ENCODE assay signal across 21 cellular contexts in the genomic region with DNA sequence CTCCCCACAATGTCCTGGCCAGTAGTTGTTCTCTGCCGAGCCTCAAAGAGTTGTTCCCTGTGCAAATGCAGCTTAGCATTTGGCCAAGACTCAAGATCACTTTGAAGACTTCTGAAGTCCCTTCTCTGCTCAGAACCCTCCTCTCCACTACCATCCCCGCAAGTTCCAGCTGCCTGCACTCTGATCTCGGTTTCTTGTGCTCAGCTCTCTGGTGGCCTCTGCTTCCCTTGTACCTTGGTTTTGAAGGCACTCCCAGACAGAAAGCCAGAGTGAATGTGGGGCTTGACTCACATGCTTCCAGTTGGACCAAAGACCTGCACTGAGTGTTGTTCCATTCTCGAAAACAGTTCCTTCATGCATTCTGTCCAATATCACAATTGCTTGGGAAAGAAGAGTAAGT. TPM values are rescaled to one million over a fixed set of nuclear protein-coding genes. Genes with fewer than 3 reads are reported as not detected.
A peak's percentile ranks its signal among the peaks of the same experiment; 100 is the strongest.
DNase-seq lines count a peak whose midpoint lies in the region; ATAC-seq and TF ChIP-seq lines count a peak whose summit lies in the region.
"Had no signal": no experiment of that assay in that cellular context is flagged by ENCODE, and none has a peak within 500 bp of the region (broad histone marks: within the 10 kb centered on the region; RNA-seq: fewer than 3 reads in every experiment).

No MANE protein-coding gene starts in this region.

- H3K27ac Mint-ChIP-seq in osteocyte (ENCODE audit: unreplicated experiment): no peak overlapping the region
- no peak overlapping the region for H3K27ac Mint-ChIP-seq in activated naive CD8-positive, alpha-beta T cell treated with anti-CD3 and anti-CD28 coated beads, Interleukin-2, amount 50 U/mL, for 24 hours
- H3K27ac Mint-ChIP-seq: B cell; CD4-positive, alpha-beta T cell had no signal

- H3K4me3 Mint-ChIP-seq in osteocyte (ENCODE audit: unreplicated experiment): no peak overlapping the region
- H3K4me3 Mint-ChIP-seq in activated naive CD8-positive, alpha-beta T cell treated with anti-CD3 and anti-CD28 coated beads, Interleukin-2, amount 50 U/mL, for 24 hours: no peak overlapping the region
- H3K4me3 Mint-ChIP-seq: B cell; CD4-positive, alpha-beta T cell had no signal

- H3K36me3 Mint-ChIP-seq in osteocyte (ENCODE audit: unreplicated experiment): no peaks in the 10 kb centered on the region
- no peaks in the 10 kb centered on the region for H3K36me3 Mint-ChIP-seq in activated naive CD8-positive, alpha-beta T cell treated with anti-CD3 and anti-CD28 coated beads, Interleukin-2, amount 50 U/mL, for 24 hours (ENCODE audit: low read depth)

- H3K27ac ChIP-seq in angular gyrus (ENCODE audit: low read depth, low read length): peak overlapping the region; percentile 51
- H3K27ac ChIP-seq: GM23248 had no signal

- H3K9me3 Mint-ChIP-seq in osteocyte (ENCODE audit: unreplicated experiment): no peaks in the 10 kb centered on the region
- no peaks in the 10 kb centered on the region for H3K9me3 Mint-ChIP-seq in activated naive CD8-positive, alpha-beta T cell treated with anti-CD3 and anti-CD28 coated beads, Interleukin-2, amount 50 U/mL, for 24 hours
- H3K9me3 Mint-ChIP-seq: CD4-positive, alpha-beta T cell had no signal

- H3K27me3 Mint-ChIP-seq in osteocyte (ENCODE audit: unreplicated experiment): no peaks in the 10 kb centered on the region
- peaks cover 18% of the 10 kb centered on the region for H3K27me3 Mint-ChIP-seq in activated naive CD8-positive, alpha-beta T cell treated with anti-CD3 and anti-CD28 coated beads, Interleukin-2, amount 50 U/mL, for 24 hours

- peaks cover 42% of the 10 kb centered on the region for H3K4me1 Mint-ChIP-seq in osteocyte (ENCODE audit: unreplicated experiment)
- peaks cover 31% of the 10 kb centered on the region for H3K4me1 Mint-ChIP-seq in activated naive CD8-positive, alpha-beta T cell treated with anti-CD3 and anti-CD28 coated beads, Interleukin-2, amount 50 U/mL, for 24 hours

- ATAC-seq in activated naive CD8-positive, alpha-beta T cell treated with anti-CD3 and anti-CD28 coated beads, Interleukin-2, amount 50 U/mL, for 24 hours: no peak
- ATAC-seq: GM12878, Right ventricle myocardium inferior had no signal

- TF ChIP-seq CTCF in osteocyte (IDR thresholded peaks at IDR 0.05): no peak

- peak; percentile 39 for DNase-seq in activated effector memory CD4-positive, alpha-beta T cell treated with anti-CD3 and anti-CD28 coated beads, Interleukin-2, amount 50 U/mL, for 16 hours
- DNase-seq in activated effector memory CD4-positive, alpha-beta T cell treated with Interleukin-2 at 50 U/mL for 16 hours: no peak
- DNase-seq in osteocyte (ENCODE audit: extremely low spot score, unreplicated experiment) (peak; percentile 44), ureter (ENCODE audit: low spot score) (peak; percentile 1), NCI-H1105 (lab: John Stamatoyannopoulos, UW) (no peak), UCSD-AML1 (lab: John Stamatoyannopoulos, UW; ENCODE audit: unreplicated experiment) (no peak)
- no peak for DNase-seq in activated naive CD8-positive, alpha-beta T cell treated with anti-CD3 and anti-CD28 coated beads, Interleukin-2, amount 50 U/mL, for 24 hours
- DNase-seq: CD4-positive, alpha-beta T cell; DMS153; GF-D8; GM23248; MM.1S; NCI-H1092; NCI-H2081; NCI-H2171 treated with DMSO at 0.1 percent for 48 hours; NCI-H446 treated with DMSO at 0.1 percent for 48 hours had no signal

RNA-seq across cellular contexts. Expression of a gene that starts 28.6 kb away (rescaled TPM):
- total RNA-seq in osteocyte: 0.57 and 1.3 TPM in 2 replicates
- 25.5 TPM for total RNA-seq in ureter
- total RNA-seq: GM23248, LHCN-M2 had no signal

Comparison
In these comparisons a context has a peak if more than half of its experiments do, and no peak if none do; other contexts are left out.
1. DNase-seq: peak in activated effector memory CD4-positive, alpha-beta T cell treated with anti-CD3 and anti-CD28 coated beads, Interleukin-2, amount 50 U/mL, for 16 hours (single experiment), osteocyte (single experiment) and ureter (single experiment); none in activated effector memory CD4-positive, alpha-beta T cell treated with Interleukin-2 at 50 U/mL for 16 hours (single experiment), activated naive CD8-positive, alpha-beta T cell treated with anti-CD3 and anti-CD28 coated beads, Interleukin-2, amount 50 U/mL, for 24 hours (single experiment), NCI-H1105 (single experiment) and UCSD-AML1 (single experiment).
2. RNA of a gene that starts 28.6 kb away (total RNA-seq): 25.5 TPM in ureter (single experiment); 0.57 to 1.3 TPM in osteocyte; every median in the first group is over 10 times any median in the second.